Comparison of ENCODE assay signal across 10 cellular contexts in genomic region chr1:27367160-27367650, GRCh38. TPM values are rescaled to one million over a fixed set of nuclear protein-coding genes. Genes with fewer than 3 reads are reported as not detected.
A peak's percentile ranks its signal among the peaks of the same experiment; 100 is the strongest.
DNase-seq lines count a peak whose midpoint lies in the region; ATAC-seq, FAIRE-seq and TF ChIP-seq lines count a peak whose summit lies in the region.
"Had no signal": no experiment of that assay in that cellular context is flagged by ENCODE, and none has a peak within 500 bp of the region (broad histone marks: within the 10 kb centered on the region; RNA-seq: fewer than 3 reads in every experiment).

No MANE protein-coding gene starts in this region.

- H4K20me1 ChIP-seq in HepG2 (ENCODE audit: insufficient read depth, low read length) = no peaks in the 10 kb centered on the region

- H3K9me3 Mint-ChIP-seq in activated CD4-positive, alpha-beta T cell treated with anti-CD3 and anti-CD28 coated beads, Interleukin-2, amount 10 ng/mL, durations not matched to agents 24 days and 14 days = no peaks in the 10 kb centered on the region

- peak overlapping the region; percentile 66; the same call in 1 of the 2 replicates for H3K9ac ChIP-seq in HepG2 (ENCODE audit: insufficient read depth, low read depth, low read length)

- H3K79me2 ChIP-seq in HepG2 (ENCODE audit: insufficient read depth, low read length) = no peaks in the 10 kb centered on the region

- peak overlapping the region; percentile 80 for H3K27ac Mint-ChIP-seq in activated CD4-positive, alpha-beta T cell treated with anti-CD3 and anti-CD28 coated beads, Interleukin-2, amount 10 ng/mL, durations not matched to agents 24 days and 14 days

- peaks cover 36% of the 10 kb centered on the region for H3K4me1 Mint-ChIP-seq in activated CD4-positive, alpha-beta T cell treated with anti-CD3 and anti-CD28 coated beads, Interleukin-2, amount 10 ng/mL, durations not matched to agents 24 days and 14 days

- no peaks in the 10 kb centered on the region for H3K27me3 Mint-ChIP-seq in activated CD4-positive, alpha-beta T cell treated with anti-CD3 and anti-CD28 coated beads, Interleukin-2, amount 10 ng/mL, durations not matched to agents 24 days and 14 days

- peak overlapping the region; percentile 81 for H3K4me3 Mint-ChIP-seq in activated CD4-positive, alpha-beta T cell treated with anti-CD3 and anti-CD28 coated beads, Interleukin-2, amount 10 ng/mL, durations not matched to agents 24 days and 14 days

- POLR2A ChIA-PET in HepG2 (lab: Yijun Ruan, JAX) = interaction anchor here (2.0 to 3.2 kb wide), 2 partner anchors 18 to 25 kb away, joined by 6 to 20 read pairs; partner anchors contain the start of gene SYTL1

- FAIRE-seq in HepG2 (lab: Jason Lieb, UNC) (no peak), urothelium cell line (lab: Jason Lieb, UNC) (no peak)

- H2AFZ ChIP-seq in HepG2 (ENCODE audit: low read length) = peak overlapping the region; percentile 58

- H3K4me1 ChIP-seq in HepG2 (ENCODE audit: insufficient read depth, low read length) = peaks cover 27% of the 10 kb centered on the region

- no peak for TF ChIP-seq CTCF in astrocyte of the spinal cord (IDR thresholded peaks at IDR 0.05; ENCODE audit: low read depth, low read length)
- no peak for TF ChIP-seq CTCF in HepG2 (CRISPR knock-in tag; IDR thresholded peaks at IDR 0.05)

- no peak overlapping the region for H3K27ac ChIP-seq in HepG2 (ENCODE audit: extremely low read length, insufficient read depth, low read length)
- H3K27ac ChIP-seq in temporal lobe (ENCODE audit: low read depth, low read length) = peak overlapping the region; percentile 78

- TF ChIP-seq RAD21 in HepG2 (CRISPR knock-in tag; IDR thresholded peaks at IDR 0.05) = no peak

- in situ Hi-C loops in astrocyte of the spinal cord (cut with HindIII; ENCODE audit: low sequenced_read_pairs) (no loop called here), HepG2 (cut with HindIII; ENCODE audit: extremely low pct_ligation_motif_present, low pct_unique_long_range_greater_than_20kb) (no loop called here)

- ATAC-seq in HepG2 = peak; percentile 25

- H3K4me3 ChIP-seq in astrocyte of the spinal cord (ENCODE audit: low read depth, low read length) (peak overlapping the region; percentile 66), HepG2 (replicated peaks in 1 of 3; ENCODE audit: insufficient read depth in 1 of 3, low read depth in 2 of 3, low read length in 3 of 3) (peak overlapping the region; percentile 64 to 84 (median 84))

- peak overlapping the region; percentile 84 for H3K4me2 ChIP-seq in HepG2 (ENCODE audit: low read depth, low read length)

- no peaks in the 10 kb centered on the region for H3K9me3 ChIP-seq in HepG2 (ENCODE audit: low read length)

- DNase-seq in activated CD4-positive, alpha-beta T cell treated with anti-CD3 and anti-CD28 coated beads, Interleukin-2, amount 10 ng/mL, durations not matched to agents 24 days and 14 days = no peak
- DNase-seq in activated CD4-positive, alpha-beta T cell treated with anti-CD3 and anti-CD28 coated beads, Interleukin-2, amount 50 U/mL, for 1 hour = no peak
- DNase-seq in astrocyte of the spinal cord (ENCODE audit: low read depth, low spot score) (no peak), HepG2 (ENCODE audit: low spot score) (no peak), kidney glomerular epithelial cell (lab: John Stamatoyannopoulos, UW) (no peak), urothelium cell line (ENCODE audit: low spot score) (no peak)
- DNase-seq in stimulated activated naive CD4-positive, alpha-beta T cell (lab: John Stamatoyannopoulos, UW) = no peak

- CTCF ChIA-PET in HepG2 (lab: Yijun Ruan, JAX; ENCODE audit: low intra/inter-chr PET ratio, low total read pairs) = no interaction called here

- no TSS peak for BruUV-seq in HepG2 (replicated peaks; lab: Mats Ljungman, UMichigan)

- H3K27me3 ChIP-seq in HepG2 (ENCODE audit: control insufficient read depth in 1 of 2, insufficient read depth in 2 of 2, low read length in 2 of 2) = peaks cover 3 to 16% of the 10 kb centered on the region in 2 experiments; a peak in 3 of 5 replicates

- WGBS in HepG2 (ENCODE audit: low lambda C conversion rate) = 20% methylated on average over 3 of the region's 8 CpGs

- H3K36me3 Mint-ChIP-seq in activated CD4-positive, alpha-beta T cell treated with anti-CD3 and anti-CD28 coated beads, Interleukin-2, amount 10 ng/mL, durations not matched to agents 24 days and 14 days (ENCODE audit: low read depth) = no peaks in the 10 kb centered on the region

- H3K36me3 ChIP-seq in HepG2 (replicated peaks in 1 of 2; ENCODE audit: control insufficient read depth in 1 of 2, insufficient read depth in 2 of 2, low read length in 2 of 2) = no peaks in the 10 kb centered on the region

- intact Hi-C loops in activated CD4-positive, alpha-beta T cell treated with anti-CD3 and anti-CD28 coated beads, Interleukin-2, amount 10 ng/mL, durations not matched to agents 24 days and 14 days (cut with micrococcal nuclease) = loop anchor here (2.0 to 5.0 kb wide), 2 partner anchors 44 to 360 kb away; partner anchors contain the start of genes FAM76A and TMEM222
- intact Hi-C loops in HepG2 (cut with micrococcal nuclease; ENCODE audit: unreplicated experiment) = no loop called here

- TF ChIP-seq POLR2A in HepG2 (IDR thresholded peaks at IDR 0.05; ENCODE audit: insufficient read depth in 1 of 2, low read depth in 2 of 2, low read length in 2 of 2) = no peak

- no peak for TF ChIP-seq EP300 in HepG2 (IDR thresholded peaks at IDR 0.05; ENCODE audit: low read depth in 2 of 2, low read length in 2 of 2)
- no peak for TF ChIP-seq EP300 in HepG2 (CRISPR knock-in tag; IDR thresholded peaks at IDR 0.05; ENCODE audit: borderline replicate concordance)

RNA-seq across cellular contexts. Expression of gene MAP3K6, which starts 0.4 kb away (rescaled TPM):
- 13.2 and 14.7 TPM in 2 replicates for total RNA-seq in activated CD4-positive, alpha-beta T cell treated with anti-CD3 and anti-CD28 coated beads, Interleukin-2, amount 10 ng/mL, durations not matched to agents 24 days and 14 days
- 2.7 and 3.5 TPM in 2 replicates for total RNA-seq in HepG2 (2016; rRNA removed; fragmentation: Illumina TruSeq; extraction: Trizol)
- 0.62 and 2.3 TPM in 2 replicates for total RNA-seq in HepG2 (2016; cell fraction: cytosol; rRNA removed; fragmentation: Illumina TruSeq; extraction: Trizol; ENCODE audit: low read depth)
- 2.6 and 2.8 TPM in 2 replicates for total RNA-seq in HepG2 (2016; cell fraction: insoluble cytoplasmic fraction; rRNA removed; fragmentation: Illumina TruSeq; extraction: Trizol)
- total RNA-seq in HepG2 (2016; cell fraction: membrane; rRNA removed; fragmentation: Illumina TruSeq; extraction: Trizol) = 0.93 and 0.99 TPM in 2 replicates
- total RNA-seq in HepG2 (2016; cell fraction: nucleus; rRNA removed; fragmentation: Illumina TruSeq; extraction: Trizol) = 1.8 and 2.3 TPM in 2 replicates
- 2.7 and 3.2 TPM in 2 replicates for polyA plus RNA-seq in HepG2 (2011; rRNA removed)
- 1.2 and 1.4 TPM in 2 replicates for polyA plus RNA-seq in HepG2 (2011; cell fraction: cytosol; rRNA removed)
- polyA plus RNA-seq in HepG2 (2011; cell fraction: nucleus; rRNA removed) = 20.8 and 29.2 TPM in 2 replicates
- polyA plus RNA-seq in HepG2 (2012) = 0.97 and 2.1 TPM in 2 replicates
- polyA plus RNA-seq in HepG2 (2016; cell fraction: cytosol; fragmentation: Illumina TruSeq; extraction: Trizol; ENCODE audit: low read depth) = 0.44 and 1.2 TPM in 2 replicates
- 2.4 and 2.8 TPM in 2 replicates for polyA plus RNA-seq in HepG2 (2016; cell fraction: insoluble cytoplasmic fraction; fragmentation: Illumina TruSeq; extraction: Trizol; ENCODE audit: low read depth)
- 1.1 and 1.2 TPM in 2 replicates for polyA plus RNA-seq in HepG2 (2016; cell fraction: membrane; fragmentation: Illumina TruSeq; extraction: Trizol; ENCODE audit: low read depth)
- 5.1 and 8.1 TPM in 2 replicates for polyA plus RNA-seq in HepG2 (2016; cell fraction: nucleus; fragmentation: Illumina TruSeq; extraction: Trizol; ENCODE audit: insufficient read depth, low read depth)
- 5.7 and 12.4 TPM in 2 replicates for polyA minus RNA-seq in HepG2 (2011; rRNA and poly(A)+ RNA removed; ENCODE audit: low replicate concordance)
- 0.59 and 1.5 TPM in 2 replicates for polyA minus RNA-seq in HepG2 (2011; cell fraction: cytosol; rRNA and poly(A)+ RNA removed)
- polyA minus RNA-seq in HepG2 (2011; cell fraction: nucleus; rRNA and poly(A)+ RNA removed) = 3.4 and 4.0 TPM in 2 replicates
- 1.5 TPM for total RNA-seq in temporal lobe

RNA-seq across cellular contexts. Expression of gene FCN3, which starts 7.4 kb away (rescaled TPM):
- not detected in 2 replicates for total RNA-seq in activated CD4-positive, alpha-beta T cell treated with anti-CD3 and anti-CD28 coated beads, Interleukin-2, amount 10 ng/mL, durations not matched to agents 24 days and 14 days
- total RNA-seq in HepG2 (2016; rRNA removed; fragmentation: Illumina TruSeq; extraction: Trizol) (not detected in 2 replicates), temporal lobe (0.25 TPM)
- total RNA-seq in HepG2 (2016; cell fraction: cytosol; rRNA removed; fragmentation: Illumina TruSeq; extraction: Trizol; ENCODE audit: low read depth) = not detected in 2 replicates
- total RNA-seq in HepG2 (2016; cell fraction: insoluble cytoplasmic fraction; rRNA removed; fragmentation: Illumina TruSeq; extraction: Trizol) = not detected in 2 replicates
- total RNA-seq in HepG2 (2016; cell fraction: membrane; rRNA removed; fragmentation: Illumina TruSeq; extraction: Trizol) = not detected in 2 replicates
- total RNA-seq in HepG2 (2016; cell fraction: nucleus; rRNA removed; fragmentation: Illumina TruSeq; extraction: Trizol) = not detected in 2 replicates
- not detected in 2 replicates for polyA plus RNA-seq in HepG2 (2011; rRNA removed)
- polyA plus RNA-seq in HepG2 (2011; cell fraction: cytosol; rRNA removed) = not detected in 2 replicates
- not detected in 2 replicates for polyA plus RNA-seq in HepG2 (2011; cell fraction: nucleus; rRNA removed)
- polyA plus RNA-seq in HepG2 (2012) = not detected in 2 replicates
- not detected in 2 replicates for polyA plus RNA-seq in HepG2 (2016; cell fraction: cytosol; fragmentation: Illumina TruSeq; extraction: Trizol; ENCODE audit: low read depth)
- polyA plus RNA-seq in HepG2 (2016; cell fraction: insoluble cytoplasmic fraction; fragmentation: Illumina TruSeq; extraction: Trizol; ENCODE audit: low read depth) = not detected in 2 replicates
- polyA plus RNA-seq in HepG2 (2016; cell fraction: membrane; fragmentation: Illumina TruSeq; extraction: Trizol; ENCODE audit: low read depth) = not detected in 2 replicates
- not detected in 2 replicates for polyA plus RNA-seq in HepG2 (2016; cell fraction: nucleus; fragmentation: Illumina TruSeq; extraction: Trizol; ENCODE audit: insufficient read depth, low read depth)
- polyA minus RNA-seq in HepG2 (2011; rRNA and poly(A)+ RNA removed; ENCODE audit: low replicate concordance) = not detected in 2 replicates
- polyA minus RNA-seq in HepG2 (2011; cell fraction: cytosol; rRNA and poly(A)+ RNA removed) = not detected in 2 replicates
- not detected in 2 replicates for polyA minus RNA-seq in HepG2 (2011; cell fraction: nucleus; rRNA and poly(A)+ RNA removed)
- total RNA-seq: mononuclear cell; T-helper 2 cell treated with Interferon-gamma antibody and Interleukin-4, amounts not matched to agents 100 ng/mL and 5 ng/mL, for 36 hours had no signal

RNA-seq across cellular contexts. Expression of gene CD164L2, which starts 15.9 kb away (rescaled TPM):
- total RNA-seq in activated CD4-positive, alpha-beta T cell treated with anti-CD3 and anti-CD28 coated beads, Interleukin-2, amount 10 ng/mL, durations not matched to agents 24 days and 14 days = not detected in 2 replicates
- total RNA-seq in HepG2 (2016; rRNA removed; fragmentation: Illumina TruSeq; extraction: Trizol) (not detected in 2 replicates), temporal lobe (not detected)
- not detected in 2 replicates for total RNA-seq in HepG2 (2016; cell fraction: cytosol; rRNA removed; fragmentation: Illumina TruSeq; extraction: Trizol; ENCODE audit: low read depth)
- not detected in 2 replicates for total RNA-seq in HepG2 (2016; cell fraction: insoluble cytoplasmic fraction; rRNA removed; fragmentation: Illumina TruSeq; extraction: Trizol)
- total RNA-seq in HepG2 (2016; cell fraction: membrane; rRNA removed; fragmentation: Illumina TruSeq; extraction: Trizol) = not detected in 2 replicates
- not detected in 2 replicates for total RNA-seq in HepG2 (2016; cell fraction: nucleus; rRNA removed; fragmentation: Illumina TruSeq; extraction: Trizol)
- polyA plus RNA-seq in HepG2 (2011; rRNA removed) = not detected in 2 replicates
- polyA plus RNA-seq in HepG2 (2011; cell fraction: cytosol; rRNA removed) = not detected in 2 replicates
- polyA plus RNA-seq in HepG2 (2011; cell fraction: nucleus; rRNA removed) = 0.17 and 0.21 TPM in 2 replicates
- polyA plus RNA-seq in HepG2 (2012) = not detected in 2 replicates
- not detected in 2 replicates for polyA plus RNA-seq in HepG2 (2016; cell fraction: cytosol; fragmentation: Illumina TruSeq; extraction: Trizol; ENCODE audit: low read depth)
- polyA plus RNA-seq in HepG2 (2016; cell fraction: insoluble cytoplasmic fraction; fragmentation: Illumina TruSeq; extraction: Trizol; ENCODE audit: low read depth) = not detected in 2 replicates
- polyA plus RNA-seq in HepG2 (2016; cell fraction: membrane; fragmentation: Illumina TruSeq; extraction: Trizol; ENCODE audit: low read depth) = not detected in 2 replicates
- not detected in 2 replicates for polyA plus RNA-seq in HepG2 (2016; cell fraction: nucleus; fragmentation: Illumina TruSeq; extraction: Trizol; ENCODE audit: insufficient read depth, low read depth)
- polyA minus RNA-seq in HepG2 (2011; rRNA and poly(A)+ RNA removed; ENCODE audit: low replicate concordance) = 0.16 TPM in 1 of 2 replicates, not detected in the other
- polyA minus RNA-seq in HepG2 (2011; cell fraction: cytosol; rRNA and poly(A)+ RNA removed) = not detected in 2 replicates
- polyA minus RNA-seq in HepG2 (2011; cell fraction: nucleus; rRNA and poly(A)+ RNA removed) = not detected in 2 replicates
- total RNA-seq: mononuclear cell; T-helper 2 cell treated with Interferon-gamma antibody and Interleukin-4, amounts not matched to agents 100 ng/mL and 5 ng/mL, for 36 hours had no signal

RNA-seq across cellular contexts. Expression of gene GPR3, which starts 25.2 kb away (rescaled TPM):
- total RNA-seq in activated CD4-positive, alpha-beta T cell treated with anti-CD3 and anti-CD28 coated beads, Interleukin-2, amount 10 ng/mL, durations not matched to agents 24 days and 14 days = 3.3 TPM in 2 replicates
- 0.88 and 1.00 TPM in 2 replicates for total RNA-seq in HepG2 (2016; rRNA removed; fragmentation: Illumina TruSeq; extraction: Trizol)
- 0.26 and 0.61 TPM in 2 replicates for total RNA-seq in HepG2 (2016; cell fraction: cytosol; rRNA removed; fragmentation: Illumina TruSeq; extraction: Trizol; ENCODE audit: low read depth)
- total RNA-seq in HepG2 (2016; cell fraction: insoluble cytoplasmic fraction; rRNA removed; fragmentation: Illumina TruSeq; extraction: Trizol) = 0.62 and 1.2 TPM in 2 replicates
- 1.4 and 1.5 TPM in 2 replicates for total RNA-seq in HepG2 (2016; cell fraction: membrane; rRNA removed; fragmentation: Illumina TruSeq; extraction: Trizol)
- total RNA-seq in HepG2 (2016; cell fraction: nucleus; rRNA removed; fragmentation: Illumina TruSeq; extraction: Trizol) = 1.2 and 1.3 TPM in 2 replicates
- 2.6 and 2.7 TPM in 2 replicates for polyA plus RNA-seq in HepG2 (2011; rRNA removed)
- polyA plus RNA-seq in HepG2 (2011; cell fraction: cytosol; rRNA removed) = 2.8 and 3.5 TPM in 2 replicates
- 2.1 and 2.9 TPM in 2 replicates for polyA plus RNA-seq in HepG2 (2011; cell fraction: nucleus; rRNA removed)
- 1.5 and 2.0 TPM in 2 replicates for polyA plus RNA-seq in HepG2 (2012)
- polyA plus RNA-seq in HepG2 (2016; cell fraction: cytosol; fragmentation: Illumina TruSeq; extraction: Trizol; ENCODE audit: low read depth) = 1.1 TPM in 2 replicates
- polyA plus RNA-seq in HepG2 (2016; cell fraction: insoluble cytoplasmic fraction; fragmentation: Illumina TruSeq; extraction: Trizol; ENCODE audit: low read depth) = 1.2 and 1.5 TPM in 2 replicates
- 1.9 and 2.4 TPM in 2 replicates for polyA plus RNA-seq in HepG2 (2016; cell fraction: membrane; fragmentation: Illumina TruSeq; extraction: Trizol; ENCODE audit: low read depth)
- polyA plus RNA-seq in HepG2 (2016; cell fraction: nucleus; fragmentation: Illumina TruSeq; extraction: Trizol; ENCODE audit: insufficient read depth, low read depth) = 2.8 TPM in 2 replicates
- polyA minus RNA-seq in HepG2 (2011; rRNA and poly(A)+ RNA removed; ENCODE audit: low replicate concordance) = 1.1 and 7.0 TPM in 2 replicates
- 1.4 and 1.7 TPM in 2 replicates for polyA minus RNA-seq in HepG2 (2011; cell fraction: cytosol; rRNA and poly(A)+ RNA removed)
- 0.50 and 0.90 TPM in 2 replicates for polyA minus RNA-seq in HepG2 (2011; cell fraction: nucleus; rRNA and poly(A)+ RNA removed)
- total RNA-seq in temporal lobe = 0.25 TPM

RNA-seq across cellular contexts. Expression of gene SYTL1, which starts 25.4 kb away (rescaled TPM):
- total RNA-seq in activated CD4-positive, alpha-beta T cell treated with anti-CD3 and anti-CD28 coated beads, Interleukin-2, amount 10 ng/mL, durations not matched to agents 24 days and 14 days = 29.7 and 29.8 TPM in 2 replicates
- total RNA-seq in HepG2 (2016; rRNA removed; fragmentation: Illumina TruSeq; extraction: Trizol) (9.1 and 17.8 TPM in 2 replicates), temporal lobe (0.25 TPM)
- total RNA-seq in HepG2 (2016; cell fraction: cytosol; rRNA removed; fragmentation: Illumina TruSeq; extraction: Trizol; ENCODE audit: low read depth) = 5.6 TPM in 2 replicates
- 7.9 and 19.8 TPM in 2 replicates for total RNA-seq in HepG2 (2016; cell fraction: insoluble cytoplasmic fraction; rRNA removed; fragmentation: Illumina TruSeq; extraction: Trizol)
- 7.4 and 8.0 TPM in 2 replicates for total RNA-seq in HepG2 (2016; cell fraction: membrane; rRNA removed; fragmentation: Illumina TruSeq; extraction: Trizol)
- 15.9 and 19.3 TPM in 2 replicates for total RNA-seq in HepG2 (2016; cell fraction: nucleus; rRNA removed; fragmentation: Illumina TruSeq; extraction: Trizol)
- polyA plus RNA-seq in HepG2 (2011; rRNA removed) = 11.1 and 15.8 TPM in 2 replicates
- polyA plus RNA-seq in HepG2 (2011; cell fraction: cytosol; rRNA removed) = 4.7 and 8.4 TPM in 2 replicates
- 175 and 243 TPM in 2 replicates for polyA plus RNA-seq in HepG2 (2011; cell fraction: nucleus; rRNA removed)
- polyA plus RNA-seq in HepG2 (2012) = 7.2 and 8.3 TPM in 2 replicates
- polyA plus RNA-seq in HepG2 (2016; cell fraction: cytosol; fragmentation: Illumina TruSeq; extraction: Trizol; ENCODE audit: low read depth) = 3.6 and 4.2 TPM in 2 replicates
- 8.1 and 8.6 TPM in 2 replicates for polyA plus RNA-seq in HepG2 (2016; cell fraction: insoluble cytoplasmic fraction; fragmentation: Illumina TruSeq; extraction: Trizol; ENCODE audit: low read depth)
- 4.6 and 5.4 TPM in 2 replicates for polyA plus RNA-seq in HepG2 (2016; cell fraction: membrane; fragmentation: Illumina TruSeq; extraction: Trizol; ENCODE audit: low read depth)
- 45.3 and 50.8 TPM in 2 replicates for polyA plus RNA-seq in HepG2 (2016; cell fraction: nucleus; fragmentation: Illumina TruSeq; extraction: Trizol; ENCODE audit: insufficient read depth, low read depth)
- polyA minus RNA-seq in HepG2 (2011; rRNA and poly(A)+ RNA removed; ENCODE audit: low replicate concordance) = 0.21 and 11.5 TPM in 2 replicates
- polyA minus RNA-seq in HepG2 (2011; cell fraction: cytosol; rRNA and poly(A)+ RNA removed) = 3.3 and 6.7 TPM in 2 replicates
- 14.3 and 14.8 TPM in 2 replicates for polyA minus RNA-seq in HepG2 (2011; cell fraction: nucleus; rRNA and poly(A)+ RNA removed)
